Comparison of ENCODE assay signal across 9 cellular contexts in the genomic region with DNA sequence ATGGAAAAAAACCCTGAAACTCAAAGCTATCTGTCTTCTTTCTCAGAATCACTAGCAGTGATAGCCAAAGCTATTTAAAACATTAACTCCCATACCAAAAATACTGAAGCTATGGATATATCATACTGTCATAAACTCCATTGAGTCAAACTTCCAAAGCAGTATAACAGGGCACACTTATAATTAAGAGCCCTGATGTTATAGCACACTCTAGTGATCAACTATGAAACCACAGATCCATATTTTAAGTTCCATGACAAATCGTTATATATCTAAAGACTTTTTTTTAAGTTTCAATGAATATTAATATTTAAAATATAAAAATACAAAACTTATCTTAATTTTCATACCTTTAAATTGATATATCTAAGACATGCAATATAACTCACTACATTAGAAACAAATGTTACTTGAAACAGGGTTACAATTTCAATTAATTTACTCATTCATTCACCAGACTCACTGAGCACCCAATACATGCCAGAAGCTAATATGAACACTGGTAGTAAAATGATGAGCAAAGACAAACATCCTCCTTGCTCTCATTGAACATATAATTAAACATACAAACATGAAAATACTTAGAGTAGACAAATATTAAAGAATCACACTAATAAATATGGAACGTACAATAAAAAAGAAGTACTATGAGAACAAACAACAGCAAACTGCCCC.
DNase-seq lines count a peak whose midpoint lies in the region; ATAC-seq and TF ChIP-seq lines count a peak whose summit lies in the region.
"Had no signal": no experiment of that assay in that cellular context is flagged by ENCODE, and none has a peak within 500 bp of the region (broad histone marks: within the 10 kb centered on the region; RNA-seq: fewer than 3 reads in every experiment).

No MANE protein-coding gene starts in this region.

- H3K27ac ChIP-seq in dorsolateral prefrontal cortex, result no peak overlapping the region
- H3K27ac ChIP-seq: epithelial cell of prostate had no signal

- peak; percentile 14 to 71 (median 48) for TF ChIP-seq CTCF in dorsolateral prefrontal cortex (IDR thresholded peaks at IDR 0.05 in 54 of 56, conservative IDR thresholded peaks at IDR 0.05 in 2 of 56; ENCODE audit: low read depth in 1 of 56, partially characterized antibody in 56 of 56)

- DNase-seq in GM04504 (ENCODE audit: low read depth) (peak; percentile 23), NCI-H460 (ENCODE audit: extremely low read depth, low read depth) (peak; percentile 38), dorsolateral prefrontal cortex (no peak), non-pigmented ciliary epithelial cell (ENCODE audit: low read depth) (peak; percentile 27), NCI-H187 treated with DMSO at 0.1 percent for 48 hours (lab: John Stamatoyannopoulos, UW) (no peak), NCI-H2196 treated with DMSO at 0.1 percent for 48 hours (lab: John Stamatoyannopoulos, UW; ENCODE audit: unreplicated experiment) (no peak)

- no peak overlapping the region for H3K4me3 ChIP-seq in dorsolateral prefrontal cortex

- H3K27me3 ChIP-seq in dorsolateral prefrontal cortex, result no peaks in the 10 kb centered on the region

- intact Hi-C loops in dorsolateral prefrontal cortex (cut with DNase I), result no loop called here

- ATAC-seq in HG02588 (IDR thresholded peaks at IDR 0.05; ENCODE audit: unreplicated experiment), result no peak
- no peak for ATAC-seq in GM19455 (IDR thresholded peaks at IDR 0.05; ENCODE audit: unreplicated experiment)

Comparison
In these comparisons a context has a peak if more than half of its experiments do, and no peak if none do; other contexts are left out.
1. DNase-seq: peak in GM04504 (single experiment), NCI-H460 (single experiment) and non-pigmented ciliary epithelial cell (single experiment); none in dorsolateral prefrontal cortex (0 of 10), NCI-H187 treated with DMSO at 0.1 percent for 48 hours (single experiment) and NCI-H2196 treated with DMSO at 0.1 percent for 48 hours (single experiment).